In the genomic region with DNA sequence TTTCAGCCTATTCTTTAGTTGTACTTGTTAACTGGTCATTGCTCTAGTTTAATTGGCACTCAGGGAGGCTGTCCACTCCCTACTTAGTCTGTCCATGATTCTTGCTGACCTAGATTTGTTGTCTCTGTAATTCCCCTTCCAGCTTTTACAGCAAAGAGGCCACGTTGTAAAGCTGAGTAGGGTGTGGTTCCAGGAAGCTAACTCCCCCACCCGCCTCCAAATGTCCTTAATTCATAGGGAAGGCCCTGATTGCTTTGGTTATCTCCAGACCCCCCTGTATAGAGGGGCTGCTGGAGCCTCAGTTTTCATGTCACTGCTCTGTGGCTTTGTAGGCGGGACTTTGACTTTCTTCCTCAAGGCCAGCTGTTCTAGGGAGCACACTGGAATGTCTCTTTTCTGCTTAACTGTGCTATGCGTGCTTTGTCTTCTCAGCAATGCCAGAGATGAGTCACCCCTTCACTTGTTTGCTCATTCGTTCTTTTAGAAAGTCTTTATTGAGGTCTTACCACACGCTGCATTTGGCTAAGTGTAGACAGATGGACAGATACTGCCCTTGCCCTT, we compare ENCODE assay signal across 8 cellular contexts.
A peak's percentile ranks its signal among the peaks of the same experiment; 100 is the strongest.
DNase-seq lines count a peak whose midpoint lies in the region; ATAC-seq and TF ChIP-seq lines count a peak whose summit lies in the region.

No MANE protein-coding gene starts in this region.

- H3K36me3 ChIP-seq in mammary epithelial cell (ENCODE audit: insufficient read depth, low read length), result no peaks in the 10 kb centered on the region
- H3K36me3 ChIP-seq in lung (ENCODE audit: control insufficient read depth in 2 of 2, insufficient read depth in 2 of 2, low read length in 2 of 2), result no peaks in the 10 kb centered on the region

- CTCF ChIA-PET in mammary epithelial cell (lab: Charles Lee; ENCODE audit: low non-redundant PET), result no interaction called here

- DNase-seq in AG09309 (ENCODE audit: low read depth) (peak; percentile 87), HPDE6-E6E7 (ENCODE audit: extremely low spot score) (peak; percentile 68), mammary epithelial cell (peak; percentile 86), lung (ENCODE audit: low spot score) (no peak), GM19238 (ENCODE audit: insufficient read length, low spot score) (no peak), DMS153 treated with DMSO at 0.1 percent for 48 hours (lab: John Stamatoyannopoulos, UW; ENCODE audit: unreplicated experiment) (no peak)
- DNase-seq in effector CD4-positive, alpha-beta T cell, result no peak

- in situ Hi-C loops in mammary epithelial cell (cut with MboI; ENCODE audit: low sequenced_read_pairs in 2 of 2), result no loop called here

- dilution Hi-C loops in mammary epithelial cell (cut with HindIII; ENCODE audit: low sequenced_read_pairs), result no loop called here

- no peak overlapping the region for H3K4me3 ChIP-seq in AG09309 (ENCODE audit: control insufficient read depth, low read depth, low read length)
- no peak overlapping the region for H3K4me3 ChIP-seq in mammary epithelial cell (replicated peaks in 1 of 3; ENCODE audit: insufficient read depth in 1 of 3, low read depth in 2 of 3, low read length in 3 of 3)
- no peak overlapping the region for H3K4me3 ChIP-seq in lung

- ATAC-seq in lung (ENCODE audit: insufficient read depth, low FRiP score) (peak; percentile 64), GM18907 (IDR thresholded peaks at IDR 0.05; ENCODE audit: unreplicated experiment) (no peak)

- H3K4me1 ChIP-seq in mammary epithelial cell (ENCODE audit: insufficient read depth, low read length) (peaks cover 15% of the 10 kb centered on the region), lung (ENCODE audit: control insufficient read depth in 2 of 2, insufficient read depth in 2 of 2, low read length in 2 of 2) (no peaks in the 10 kb centered on the region)

- peak overlapping the region; percentile 82 for H2AFZ ChIP-seq in mammary epithelial cell (ENCODE audit: low read depth, low read length)

- H3K79me2 ChIP-seq in mammary epithelial cell (ENCODE audit: insufficient read depth, low read length), result no peaks in the 10 kb centered on the region

- H4K20me1 ChIP-seq in mammary epithelial cell (ENCODE audit: insufficient read depth, low read length), result no peaks in the 10 kb centered on the region

- intact Hi-C loops in mammary epithelial cell (cut with micrococcal nuclease), result loop anchor here (5.0 kb wide), 2 partner anchors 153 to 177 kb away; partner anchors contain the start of gene JAG1

- TSS peak; percentile 93 for BruUV-seq in mammary epithelial cell (replicated peaks; lab: Mats Ljungman, UMichigan)

- WGBS in mammary epithelial cell (ENCODE audit: low coverage, missing lambda C conversion rate), result 30% methylated on average over 6 of the region's 6 CpGs
- 60 to 74% methylated on average over 6 of the region's 6 CpGs for WGBS in lung, 2 donors

- TF ChIP-seq CTCF in AG09309 (IDR thresholded peaks at IDR 0.05; ENCODE audit: control insufficient read depth, insufficient read depth, low read depth, low read length, missing control alignments) (no peak), mammary epithelial cell (conservative IDR thresholded peaks at IDR 0.05 in 1 of 2, IDR thresholded peaks at IDR 0.05 in 1 of 2; ENCODE audit: extremely low read depth in 1 of 2, insufficient read depth in 1 of 2, low read depth in 1 of 2, low read length in 2 of 2) (no peak), lung (IDR thresholded peaks at IDR 0.05; ENCODE audit: control extremely low read depth, extremely low read depth) (no peak)

- H3K4me2 ChIP-seq in mammary epithelial cell (ENCODE audit: insufficient read depth, low read depth, low read length), result peak overlapping the region; percentile 9

- no peaks in the 10 kb centered on the region for H3K27me3 ChIP-seq in mammary epithelial cell (ENCODE audit: insufficient read depth, low read length)
- no peaks in the 10 kb centered on the region for H3K27me3 ChIP-seq in lung (ENCODE audit: control insufficient read depth, insufficient read depth)

- no peak overlapping the region for H3K9ac ChIP-seq in mammary epithelial cell (ENCODE audit: insufficient read depth, low read length)

- peak overlapping the region; percentile 40 for H3K27ac ChIP-seq in mammary epithelial cell (ENCODE audit: insufficient read depth, low read depth, low read length)
- H3K27ac ChIP-seq in lung (ENCODE audit: low read depth in 1 of 2, low read length in 1 of 2), result peak overlapping the region in 1 of 2 donors; percentile 26

- H3K9me3 ChIP-seq in mammary epithelial cell (replicated peaks; ENCODE audit: insufficient read depth, low read length) (no peaks in the 10 kb centered on the region), lung (ENCODE audit: control insufficient read depth in 2 of 2, insufficient read depth in 1 of 2, low read length in 1 of 2) (no peaks in the 10 kb centered on the region)

Comparison
In these comparisons a context has a peak if more than half of its experiments do, and no peak if none do; other contexts are left out.
1. DNase-seq: peak in AG09309 (single experiment), HPDE6-E6E7 (single experiment) and mammary epithelial cell (single experiment); none in lung (single experiment), GM19238 (single experiment), DMS153 treated with DMSO at 0.1 percent for 48 hours (single experiment) and effector CD4-positive, alpha-beta T cell (single experiment).